2 cellular contexts compared by ENCODE assay signal in the genomic region with DNA sequence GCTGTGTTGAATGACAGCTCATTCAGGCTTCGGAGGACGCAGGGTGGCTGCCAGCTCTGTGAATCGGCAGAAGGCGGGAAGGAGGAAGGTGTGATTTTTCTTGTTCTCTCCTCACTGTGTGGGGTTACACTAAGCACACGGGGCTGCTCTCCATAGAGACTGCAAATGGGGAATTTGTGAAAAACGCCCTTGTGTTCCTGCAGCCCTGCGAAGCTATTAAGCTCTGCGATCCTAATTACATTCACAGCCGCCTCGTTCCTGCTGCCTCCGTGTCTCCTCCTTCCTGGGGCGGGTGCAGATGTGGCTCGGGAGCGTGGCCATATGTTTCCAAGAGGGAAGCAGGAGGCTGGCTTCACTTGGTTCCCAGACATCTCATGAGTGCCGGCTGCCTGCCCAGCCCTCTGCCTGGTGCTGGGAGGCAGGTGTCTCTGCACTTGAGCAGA.
A peak's percentile ranks its signal among the peaks of the same experiment; 100 is the strongest.
TF ChIP-seq lines count a peak whose summit lies in the region.

No MANE protein-coding gene starts in this region.

TF ChIP-seq in IMR-90, 13 proteins besides CTCF, POLR2A, EP300 and RAD21:
- TF ChIP-seq RFX5 (IDR thresholded peaks at IDR 0.05; ENCODE audit: low read depth, low read length) (no peak), CHD1 (IDR thresholded peaks at IDR 0.05; ENCODE audit: low read depth, low read length) (no peak)

TF ChIP-seq in SK-N-SH, 30 proteins besides CTCF, POLR2A, EP300 and RAD21:
- TF ChIP-seq FOXJ3 (CRISPR knock-in tag; IDR thresholded peaks at IDR 0.05) = peak; percentile 63; the same call in 1 of the 2 replicates
- TF ChIP-seq, protein P1, sequence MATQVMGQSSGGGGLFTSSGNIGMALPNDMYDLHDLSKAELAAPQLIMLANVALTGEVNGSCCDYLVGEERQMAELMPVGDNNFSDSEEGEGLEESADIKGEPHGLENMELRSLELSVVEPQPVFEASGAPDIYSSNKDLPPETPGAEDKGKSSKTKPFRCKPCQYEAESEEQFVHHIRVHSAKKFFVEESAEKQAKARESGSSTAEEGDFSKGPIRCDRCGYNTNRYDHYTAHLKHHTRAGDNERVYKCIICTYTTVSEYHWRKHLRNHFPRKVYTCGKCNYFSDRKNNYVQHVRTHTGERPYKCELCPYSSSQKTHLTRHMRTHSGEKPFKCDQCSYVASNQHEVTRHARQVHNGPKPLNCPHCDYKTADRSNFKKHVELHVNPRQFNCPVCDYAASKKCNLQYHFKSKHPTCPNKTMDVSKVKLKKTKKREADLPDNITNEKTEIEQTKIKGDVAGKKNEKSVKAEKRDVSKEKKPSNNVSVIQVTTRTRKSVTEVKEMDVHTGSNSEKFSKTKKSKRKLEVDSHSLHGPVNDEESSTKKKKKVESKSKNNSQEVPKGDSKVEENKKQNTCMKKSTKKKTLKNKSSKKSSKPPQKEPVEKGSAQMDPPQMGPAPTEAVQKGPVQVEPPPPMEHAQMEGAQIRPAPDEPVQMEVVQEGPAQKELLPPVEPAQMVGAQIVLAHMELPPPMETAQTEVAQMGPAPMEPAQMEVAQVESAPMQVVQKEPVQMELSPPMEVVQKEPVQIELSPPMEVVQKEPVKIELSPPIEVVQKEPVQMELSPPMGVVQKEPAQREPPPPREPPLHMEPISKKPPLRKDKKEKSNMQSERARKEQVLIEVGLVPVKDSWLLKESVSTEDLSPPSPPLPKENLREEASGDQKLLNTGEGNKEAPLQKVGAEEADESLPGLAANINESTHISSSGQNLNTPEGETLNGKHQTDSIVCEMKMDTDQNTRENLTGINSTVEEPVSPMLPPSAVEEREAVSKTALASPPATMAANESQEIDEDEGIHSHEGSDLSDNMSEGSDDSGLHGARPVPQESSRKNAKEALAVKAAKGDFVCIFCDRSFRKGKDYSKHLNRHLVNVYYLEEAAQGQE (IDR thresholded peaks at IDR 0.05; ENCODE audit: low read depth, low read length) = no peak
